ENCODE assay signal across 1 cellular context in the genomic region with DNA sequence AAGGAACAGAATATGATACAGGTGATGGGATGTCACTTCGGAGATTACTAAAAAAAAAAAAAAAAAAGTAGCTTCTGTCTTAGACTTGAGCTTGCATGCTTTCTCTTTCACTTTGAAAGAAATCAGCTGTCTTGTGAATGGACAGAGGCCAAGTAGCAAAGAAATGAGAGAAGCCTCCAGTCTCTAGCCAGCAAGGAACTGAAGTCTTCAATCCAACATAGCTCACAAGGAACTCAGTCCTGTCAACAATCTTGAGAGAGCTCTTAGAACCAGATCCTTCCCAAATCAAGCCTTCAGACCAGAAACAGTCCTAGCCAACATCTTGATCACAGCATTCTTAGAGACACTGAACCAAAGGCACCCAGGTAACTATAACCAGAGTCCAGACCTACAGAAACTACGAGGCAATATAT.
TF ChIP-seq lines count a peak whose summit lies in the region.

No MANE protein-coding gene starts in this region.

TF ChIP-seq in IMR-90, 13 proteins besides CTCF, POLR2A, EP300 and RAD21:
- TF ChIP-seq NFE2L2 (IDR thresholded peaks at IDR 0.05; ENCODE audit: low read depth, low read length) (no peak), RFX5 (IDR thresholded peaks at IDR 0.05; ENCODE audit: low read depth, low read length) (no peak), BHLHE40 (IDR thresholded peaks at IDR 0.05; ENCODE audit: low read depth, low read length) (no peak), MAFK (IDR thresholded peaks at IDR 0.05; ENCODE audit: low read depth, low read length) (no peak), MAZ (IDR thresholded peaks at IDR 0.05; ENCODE audit: borderline replicate concordance, low read depth, low read length) (no peak)
- TF ChIP-seq, protein P1, sequence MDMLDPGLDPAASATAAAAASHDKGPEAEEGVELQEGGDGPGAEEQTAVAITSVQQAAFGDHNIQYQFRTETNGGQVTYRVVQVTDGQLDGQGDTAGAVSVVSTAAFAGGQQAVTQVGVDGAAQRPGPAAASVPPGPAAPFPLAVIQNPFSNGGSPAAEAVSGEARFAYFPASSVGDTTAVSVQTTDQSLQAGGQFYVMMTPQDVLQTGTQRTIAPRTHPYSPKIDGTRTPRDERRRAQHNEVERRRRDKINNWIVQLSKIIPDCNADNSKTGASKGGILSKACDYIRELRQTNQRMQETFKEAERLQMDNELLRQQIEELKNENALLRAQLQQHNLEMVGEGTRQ (IDR thresholded peaks at IDR 0.05; ENCODE audit: low read depth, low read length), result no peak
TF ChIP-seq in IMR-90: peak in this region for 0.
